ENCODE assay signal across 1 cellular context in the genomic region with DNA sequence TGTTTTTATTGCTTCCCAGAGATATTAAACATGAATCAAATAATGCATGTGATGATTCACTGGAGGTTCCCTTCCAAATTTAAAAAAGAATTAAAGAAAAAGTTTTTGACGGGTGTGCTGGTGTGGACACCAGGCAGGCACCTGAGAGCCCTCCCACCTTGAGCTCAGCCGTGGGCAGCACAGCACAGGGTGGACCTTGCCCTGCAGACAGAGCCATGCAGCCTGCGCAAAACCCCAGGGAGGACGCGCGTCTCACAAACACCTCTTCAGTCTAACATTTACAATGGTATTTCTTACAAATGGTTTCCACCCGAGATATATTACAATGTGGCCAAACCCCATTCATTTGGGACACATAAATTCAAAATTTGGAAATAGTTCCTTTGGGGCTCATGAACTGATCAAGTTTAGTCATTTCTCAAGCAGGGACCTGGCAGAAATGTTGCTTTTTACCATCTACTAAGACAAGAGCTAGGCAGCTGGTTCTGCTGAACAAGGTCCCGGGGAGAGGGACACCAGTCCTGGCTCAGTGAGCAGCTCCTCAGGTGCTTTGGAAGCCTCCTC.
TF ChIP-seq lines count a peak whose summit lies in the region.

No MANE protein-coding gene starts in this region.

TF ChIP-seq in A549, 52 proteins besides CTCF, POLR2A, EP300 and RAD21:
- 0 out of 2 replicates have a peak, but pooled peaks have one; percentile 36 for TF ChIP-seq MYC (IDR thresholded peaks at IDR 0.05; ENCODE audit: borderline replicate concordance, low read length)
- no peak for TF ChIP-seq CBX2 (IDR thresholded peaks at IDR 0.05; ENCODE audit: borderline replicate concordance, low read depth)
